2 cellular contexts compared by ENCODE assay signal in the genomic region with DNA sequence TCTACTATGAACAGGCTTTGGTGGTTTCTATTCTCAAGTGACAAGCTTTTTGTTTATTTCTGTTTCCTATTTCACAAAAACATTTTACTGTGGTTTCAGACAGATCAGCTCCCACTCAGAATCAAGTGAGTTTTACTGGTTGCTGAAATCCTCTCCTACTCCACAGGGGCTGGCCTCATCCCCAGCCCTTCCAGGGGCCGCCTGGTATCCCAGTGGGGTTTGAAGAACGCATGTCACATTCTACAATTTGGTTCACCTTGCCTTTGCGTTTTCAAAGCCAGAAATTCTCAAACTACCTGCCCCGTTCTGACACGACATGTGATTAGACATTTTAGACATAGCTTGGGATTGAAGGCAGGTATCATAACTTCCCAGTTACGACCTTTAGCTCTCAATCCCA.
TF ChIP-seq lines count a peak whose summit lies in the region.

No MANE protein-coding gene starts in this region.

TF ChIP-seq in GM23338, 12 proteins besides CTCF, POLR2A, EP300 and RAD21 (continued from another document):
- TF ChIP-seq, protein P1, sequence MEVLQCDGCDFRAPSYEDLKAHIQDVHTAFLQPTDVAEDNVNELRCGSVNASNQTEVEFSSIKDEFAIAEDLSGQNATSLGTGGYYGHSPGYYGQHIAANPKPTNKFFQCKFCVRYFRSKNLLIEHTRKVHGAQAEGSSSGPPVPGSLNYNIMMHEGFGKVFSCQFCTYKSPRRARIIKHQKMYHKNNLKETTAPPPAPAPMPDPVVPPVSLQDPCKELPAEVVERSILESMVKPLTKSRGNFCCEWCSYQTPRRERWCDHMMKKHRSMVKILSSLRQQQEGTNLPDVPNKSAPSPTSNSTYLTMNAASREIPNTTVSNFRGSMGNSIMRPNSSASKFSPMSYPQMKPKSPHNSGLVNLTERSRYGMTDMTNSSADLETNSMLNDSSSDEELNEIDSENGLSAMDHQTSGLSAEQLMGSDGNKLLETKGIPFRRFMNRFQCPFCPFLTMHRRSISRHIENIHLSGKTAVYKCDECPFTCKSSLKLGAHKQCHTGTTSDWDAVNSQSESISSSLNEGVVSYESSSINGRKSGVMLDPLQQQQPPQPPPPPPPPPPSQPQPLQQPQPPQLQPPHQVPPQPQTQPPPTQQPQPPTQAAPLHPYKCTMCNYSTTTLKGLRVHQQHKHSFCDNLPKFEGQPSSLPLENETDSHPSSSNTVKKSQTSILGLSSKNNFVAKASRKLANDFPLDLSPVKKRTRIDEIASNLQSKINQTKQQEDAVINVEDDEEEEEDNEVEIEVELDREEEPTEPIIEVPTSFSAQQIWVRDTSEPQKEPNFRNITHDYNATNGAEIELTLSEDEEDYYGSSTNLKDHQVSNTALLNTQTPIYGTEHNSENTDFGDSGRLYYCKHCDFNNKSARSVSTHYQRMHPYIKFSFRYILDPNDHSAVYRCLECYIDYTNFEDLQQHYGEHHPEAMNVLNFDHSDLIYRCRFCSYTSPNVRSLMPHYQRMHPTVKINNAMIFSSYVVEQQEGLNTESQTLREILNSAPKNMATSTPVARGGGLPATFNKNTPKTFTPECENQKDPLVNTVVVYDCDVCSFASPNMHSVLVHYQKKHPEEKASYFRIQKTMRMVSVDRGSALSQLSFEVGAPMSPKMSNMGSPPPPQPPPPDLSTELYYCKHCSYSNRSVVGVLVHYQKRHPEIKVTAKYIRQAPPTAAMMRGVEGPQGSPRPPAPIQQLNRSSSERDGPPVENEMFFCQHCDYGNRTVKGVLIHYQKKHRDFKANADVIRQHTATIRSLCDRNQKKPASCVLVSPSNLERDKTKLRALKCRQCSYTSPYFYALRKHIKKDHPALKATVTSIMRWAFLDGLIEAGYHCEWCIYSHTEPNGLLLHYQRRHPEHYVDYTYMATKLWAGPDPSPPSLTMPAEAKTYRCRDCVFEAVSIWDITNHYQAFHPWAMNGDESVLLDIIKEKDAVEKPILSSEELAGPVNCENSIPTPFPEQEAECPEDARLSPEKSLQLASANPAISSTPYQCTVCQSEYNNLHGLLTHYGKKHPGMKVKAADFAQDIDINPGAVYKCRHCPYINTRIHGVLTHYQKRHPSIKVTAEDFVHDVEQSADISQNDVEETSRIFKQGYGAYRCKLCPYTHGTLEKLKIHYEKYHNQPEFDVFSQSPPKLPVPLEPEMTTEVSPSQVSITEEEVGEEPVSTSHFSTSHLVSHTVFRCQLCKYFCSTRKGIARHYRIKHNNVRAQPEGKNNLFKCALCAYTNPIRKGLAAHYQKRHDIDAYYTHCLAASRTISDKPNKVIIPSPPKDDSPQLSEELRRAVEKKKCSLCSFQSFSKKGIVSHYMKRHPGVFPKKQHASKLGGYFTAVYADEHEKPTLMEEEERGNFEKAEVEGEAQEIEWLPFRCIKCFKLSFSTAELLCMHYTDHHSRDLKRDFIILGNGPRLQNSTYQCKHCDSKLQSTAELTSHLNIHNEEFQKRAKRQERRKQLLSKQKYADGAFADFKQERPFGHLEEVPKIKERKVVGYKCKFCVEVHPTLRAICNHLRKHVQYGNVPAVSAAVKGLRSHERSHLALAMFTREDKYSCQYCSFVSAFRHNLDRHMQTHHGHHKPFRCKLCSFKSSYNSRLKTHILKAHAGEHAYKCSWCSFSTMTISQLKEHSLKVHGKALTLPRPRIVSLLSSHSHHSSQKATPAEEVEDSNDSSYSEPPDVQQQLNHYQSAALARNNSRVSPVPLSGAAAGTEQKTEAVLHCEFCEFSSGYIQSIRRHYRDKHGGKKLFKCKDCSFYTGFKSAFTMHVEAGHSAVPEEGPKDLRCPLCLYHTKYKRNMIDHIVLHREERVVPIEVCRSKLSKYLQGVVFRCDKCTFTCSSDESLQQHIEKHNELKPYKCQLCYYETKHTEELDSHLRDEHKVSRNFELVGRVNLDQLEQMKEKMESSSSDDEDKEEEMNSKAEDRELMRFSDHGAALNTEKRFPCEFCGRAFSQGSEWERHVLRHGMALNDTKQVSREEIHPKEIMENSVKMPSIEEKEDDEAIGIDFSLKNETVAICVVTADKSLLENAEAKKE (CRISPR knock-in tag; IDR thresholded peaks at IDR 0.05): no peak
- TF ChIP-seq ZNF331 (CRISPR knock-in tag; IDR thresholded peaks at IDR 0.05; ENCODE audit: low read depth) (no peak), JUNB (IDR thresholded peaks at IDR 0.05; ENCODE audit: unreplicated experiment) (no peak), CREB1 (CRISPR knock-in tag; IDR thresholded peaks at IDR 0.05; ENCODE audit: low read depth) (no peak)

TF ChIP-seq in neural cell, 6 proteins besides CTCF, POLR2A, EP300 and RAD21 (continued from another document):
- TF ChIP-seq, protein P2, sequence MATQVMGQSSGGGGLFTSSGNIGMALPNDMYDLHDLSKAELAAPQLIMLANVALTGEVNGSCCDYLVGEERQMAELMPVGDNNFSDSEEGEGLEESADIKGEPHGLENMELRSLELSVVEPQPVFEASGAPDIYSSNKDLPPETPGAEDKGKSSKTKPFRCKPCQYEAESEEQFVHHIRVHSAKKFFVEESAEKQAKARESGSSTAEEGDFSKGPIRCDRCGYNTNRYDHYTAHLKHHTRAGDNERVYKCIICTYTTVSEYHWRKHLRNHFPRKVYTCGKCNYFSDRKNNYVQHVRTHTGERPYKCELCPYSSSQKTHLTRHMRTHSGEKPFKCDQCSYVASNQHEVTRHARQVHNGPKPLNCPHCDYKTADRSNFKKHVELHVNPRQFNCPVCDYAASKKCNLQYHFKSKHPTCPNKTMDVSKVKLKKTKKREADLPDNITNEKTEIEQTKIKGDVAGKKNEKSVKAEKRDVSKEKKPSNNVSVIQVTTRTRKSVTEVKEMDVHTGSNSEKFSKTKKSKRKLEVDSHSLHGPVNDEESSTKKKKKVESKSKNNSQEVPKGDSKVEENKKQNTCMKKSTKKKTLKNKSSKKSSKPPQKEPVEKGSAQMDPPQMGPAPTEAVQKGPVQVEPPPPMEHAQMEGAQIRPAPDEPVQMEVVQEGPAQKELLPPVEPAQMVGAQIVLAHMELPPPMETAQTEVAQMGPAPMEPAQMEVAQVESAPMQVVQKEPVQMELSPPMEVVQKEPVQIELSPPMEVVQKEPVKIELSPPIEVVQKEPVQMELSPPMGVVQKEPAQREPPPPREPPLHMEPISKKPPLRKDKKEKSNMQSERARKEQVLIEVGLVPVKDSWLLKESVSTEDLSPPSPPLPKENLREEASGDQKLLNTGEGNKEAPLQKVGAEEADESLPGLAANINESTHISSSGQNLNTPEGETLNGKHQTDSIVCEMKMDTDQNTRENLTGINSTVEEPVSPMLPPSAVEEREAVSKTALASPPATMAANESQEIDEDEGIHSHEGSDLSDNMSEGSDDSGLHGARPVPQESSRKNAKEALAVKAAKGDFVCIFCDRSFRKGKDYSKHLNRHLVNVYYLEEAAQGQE (IDR thresholded peaks at IDR 0.05; ENCODE audit: borderline replicate concordance): no peak
- TF ChIP-seq SMC3 (conservative IDR thresholded peaks at IDR 0.05; ENCODE audit: poor library complexity) (no peak), TAF1 (IDR thresholded peaks at IDR 0.05; ENCODE audit: low read depth) (no peak)
